In genomic region chr2:101107246-101107645, GRCh38 we compare ENCODE assay signal across 19 cellular contexts.
"Had no signal": no experiment of that assay in that cellular context is flagged by ENCODE, and none has a peak within 500 bp of the region (broad histone marks: within the 10 kb centered on the region; RNA-seq: fewer than 3 reads in every experiment).

No MANE protein-coding gene starts in this region.

- DNase-seq: activated CD4-positive, alpha-beta memory T cell treated with anti-CD3 and anti-CD28 coated beads, Interleukin-2, amount 10 ng/mL, durations not matched to agents 7 days and 5 days; activated CD4-positive, alpha-beta T cell treated with anti-CD3 and anti-CD28 coated beads for 36 hours; activated CD8-positive, alpha-beta memory T cell treated with anti-CD3 and anti-CD28 coated beads, Interleukin-2, amount 10 ng/mL, durations not matched to agents 7 days and 5 days; activated naive CD4-positive, alpha-beta T cell; activated naive CD8-positive, alpha-beta T cell treated with anti-CD3 and anti-CD28 coated beads, Interleukin-2, amount 10 ng/mL, durations not matched to agents 7 days and 5 days; caudate nucleus; dorsolateral prefrontal cortex; immature natural killer cell; kidney glomerular epithelial cell; naive thymus-derived CD4-positive, alpha-beta T cell; ovary; stimulated activated CD8-positive, alpha-beta memory T cell treated with anti-CD3 and anti-CD28 coated beads, Interleukin-4, amount 100 ng/mL, for 48 hours; stimulated activated naive CD4-positive, alpha-beta T cell; thyroid gland had no signal

- ATAC-seq: activated CD4-positive, alpha-beta T cell treated with anti-CD3 and anti-CD28 coated beads for 36 hours; activated CD8-positive, alpha-beta memory T cell treated with anti-CD3 and anti-CD28 coated beads, Interleukin-2, amount 10 ng/mL, durations not matched to agents 7 days and 5 days; naive thymus-derived CD4-positive, alpha-beta T cell had no signal

- H3K27me3 ChIP-seq: body of pancreas, dorsolateral prefrontal cortex, gastroesophageal sphincter, ovary, thyroid gland had no signal

- FAIRE-seq: colon, urothelium cell line had no signal

- H3K27me3 Mint-ChIP-seq: activated CD4-positive, alpha-beta memory T cell treated with anti-CD3 and anti-CD28 coated beads, Interleukin-2, amount 10 ng/mL, durations not matched to agents 7 days and 5 days; activated CD4-positive, alpha-beta T cell treated with anti-CD3 and anti-CD28 coated beads for 36 hours; naive thymus-derived CD4-positive, alpha-beta T cell had no signal

- H3K9me3 ChIP-seq: body of pancreas, ovary, thyroid gland had no signal

- H3K36me3 ChIP-seq: gastroesophageal sphincter, ovary, thyroid gland had no signal

- H3K27ac ChIP-seq: ovary, thyroid gland had no signal

- H3K27ac Mint-ChIP-seq: activated CD4-positive, alpha-beta memory T cell treated with anti-CD3 and anti-CD28 coated beads, Interleukin-2, amount 10 ng/mL, durations not matched to agents 7 days and 5 days; activated CD4-positive, alpha-beta T cell treated with anti-CD3 and anti-CD28 coated beads for 36 hours; activated CD8-positive, alpha-beta memory T cell treated with anti-CD3 and anti-CD28 coated beads, Interleukin-2, amount 10 ng/mL, durations not matched to agents 7 days and 5 days; activated naive CD8-positive, alpha-beta T cell treated with anti-CD3 and anti-CD28 coated beads, Interleukin-2, amount 10 ng/mL, durations not matched to agents 7 days and 5 days; immature natural killer cell; naive thymus-derived CD4-positive, alpha-beta T cell; T-helper 1 cell treated with Interleukin-12 subunit alpha and Interleukin-12 subunit beta and Interleukin-4 antibody, amounts not matched to agents 30 μg/mL and 1 μg/mL, for 36 hours had no signal

- H3K36me3 Mint-ChIP-seq: activated CD8-positive, alpha-beta memory T cell treated with anti-CD3 and anti-CD28 coated beads, Interleukin-2, amount 10 ng/mL, durations not matched to agents 7 days and 5 days; naive thymus-derived CD4-positive, alpha-beta T cell had no signal

- H3K4me1 Mint-ChIP-seq: activated CD4-positive, alpha-beta memory T cell treated with anti-CD3 and anti-CD28 coated beads, Interleukin-2, amount 10 ng/mL, durations not matched to agents 7 days and 5 days; activated CD4-positive, alpha-beta T cell treated with anti-CD3 and anti-CD28 coated beads for 36 hours; activated CD8-positive, alpha-beta memory T cell treated with anti-CD3 and anti-CD28 coated beads, Interleukin-2, amount 10 ng/mL, durations not matched to agents 7 days and 5 days; activated naive CD8-positive, alpha-beta T cell treated with anti-CD3 and anti-CD28 coated beads, Interleukin-2, amount 10 ng/mL, durations not matched to agents 7 days and 5 days had no signal

- H3K4me3 Mint-ChIP-seq: activated CD4-positive, alpha-beta memory T cell treated with anti-CD3 and anti-CD28 coated beads, Interleukin-2, amount 10 ng/mL, durations not matched to agents 7 days and 5 days; activated CD4-positive, alpha-beta T cell treated with anti-CD3 and anti-CD28 coated beads for 36 hours; activated CD8-positive, alpha-beta memory T cell treated with anti-CD3 and anti-CD28 coated beads, Interleukin-2, amount 10 ng/mL, durations not matched to agents 7 days and 5 days; activated naive CD8-positive, alpha-beta T cell treated with anti-CD3 and anti-CD28 coated beads, Interleukin-2, amount 10 ng/mL, durations not matched to agents 7 days and 5 days; immature natural killer cell; naive thymus-derived CD4-positive, alpha-beta T cell; T-helper 1 cell treated with Interleukin-12 subunit alpha and Interleukin-12 subunit beta and Interleukin-4 antibody, amounts not matched to agents 30 μg/mL and 1 μg/mL, for 36 hours had no signal

- H3K4me3 ChIP-seq: body of pancreas, dorsolateral prefrontal cortex, gastroesophageal sphincter, ovary, thyroid gland had no signal

- H3K9me3 Mint-ChIP-seq: activated CD4-positive, alpha-beta memory T cell treated with anti-CD3 and anti-CD28 coated beads, Interleukin-2, amount 10 ng/mL, durations not matched to agents 7 days and 5 days had no signal
